Comparison of ENCODE assay signal across 16 cellular contexts in the genomic region with DNA sequence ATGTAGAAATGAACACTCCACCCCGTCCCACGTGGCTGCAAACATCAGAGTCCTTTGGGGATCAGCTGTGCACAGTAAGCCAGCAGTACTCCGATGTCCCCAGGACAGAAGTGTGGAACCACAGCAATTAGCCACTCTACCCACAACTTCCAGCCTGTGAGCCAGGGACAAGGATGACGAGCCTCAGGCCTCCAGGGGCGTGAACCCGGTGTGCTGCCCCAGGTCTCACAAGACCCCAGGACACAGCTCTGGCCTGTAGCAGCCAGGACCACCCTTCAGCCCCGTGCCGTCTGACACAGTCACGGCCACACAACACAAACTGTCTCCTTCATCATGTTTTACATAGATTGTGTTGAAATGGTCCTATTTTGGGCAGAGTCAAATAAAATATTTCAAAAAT.
DNase-seq lines count a peak whose midpoint lies in the region; ATAC-seq, FAIRE-seq and TF ChIP-seq lines count a peak whose summit lies in the region.
"Had no signal": no experiment of that assay in that cellular context is flagged by ENCODE, and none has a peak within 500 bp of the region (broad histone marks: within the 10 kb centered on the region; RNA-seq: fewer than 3 reads in every experiment).

No MANE protein-coding gene starts in this region.

- no peak overlapping the region for H3K4me3 Mint-ChIP-seq in H9
- H3K4me3 Mint-ChIP-seq in osteocyte (ENCODE audit: unreplicated experiment): no peak overlapping the region
- H3K4me3 Mint-ChIP-seq: CD4-positive, alpha-beta T cell; GM23338; HFFc6 had no signal

- H4K20me1 ChIP-seq in H9 (ENCODE audit: control insufficient read depth, insufficient read depth, insufficient read length) (no peaks in the 10 kb centered on the region), H1 (replicated peaks in 1 of 2; ENCODE audit: control insufficient read depth in 1 of 2, insufficient read depth in 2 of 2, low read length in 2 of 2) (peaks cover 0 to 3% of the 10 kb centered on the region in 2 experiments)

- H2BK12ac ChIP-seq in H9 (ENCODE audit: insufficient read length, low read depth, low read length) (no peak overlapping the region), H1 (ENCODE audit: low read depth, low read length) (no peak overlapping the region)

- peaks cover 20 to 21% of the 10 kb centered on the region in 2 experiments for H3K9me3 Mint-ChIP-seq in H9
- peaks cover 15% of the 10 kb centered on the region for H3K9me3 Mint-ChIP-seq in osteocyte (ENCODE audit: unreplicated experiment)

- no peak for TF ChIP-seq POLR2A in H1 (IDR thresholded peaks at IDR 0.05; ENCODE audit: control extremely low read depth in 1 of 2, low read depth in 2 of 2, low read length in 2 of 2)

- H2BK20ac ChIP-seq in H9 (ENCODE audit: low read depth, low read length, poor library complexity, severe bottlenecking) (no peak overlapping the region), H1 (ENCODE audit: low read length) (no peak overlapping the region)

- TF ChIP-seq EP300 in H1 (IDR thresholded peaks at IDR 0.05; ENCODE audit: borderline replicate concordance in 1 of 2, low read depth in 2 of 2, low read length in 2 of 2): no peak

- CTCF ChIA-PET in H1 (lab: Charles Lee; ENCODE audit: partially characterized antibody): interaction anchor here (0.6 kb wide), 1 partner anchor 292 kb away, joined by 3 read pairs; no protein-coding TSS in a partner anchor

- H2BK120ac ChIP-seq in H9 (ENCODE audit: low read depth, low read length, poor library complexity, severe bottlenecking) (no peak overlapping the region), H1 (replicated peaks; ENCODE audit: low read depth, low read length) (no peak overlapping the region)

- no peak overlapping the region for H3K14ac ChIP-seq in H9 (ENCODE audit: insufficient read depth, low read length)
- H3K14ac ChIP-seq in H1 (ENCODE audit: insufficient read length): no peak overlapping the region

- no peaks in the 10 kb centered on the region for H3K79me1 ChIP-seq in H9 (ENCODE audit: insufficient read depth, low read depth, low read length, poor library complexity, severe bottlenecking)
- H3K79me1 ChIP-seq in H1 (ENCODE audit: low read depth, low read length): no peaks in the 10 kb centered on the region

- H3K27ac Mint-ChIP-seq in H9: no peak overlapping the region
- no peak overlapping the region for H3K27ac Mint-ChIP-seq in osteocyte (ENCODE audit: unreplicated experiment)
- H3K27ac Mint-ChIP-seq: CD4-positive, alpha-beta T cell; GM23338; HFFc6 had no signal

- H3K79me2 ChIP-seq in H9 (ENCODE audit: insufficient read depth, low read length) (no peaks in the 10 kb centered on the region), H1 (ENCODE audit: control insufficient read depth in 1 of 2, insufficient read depth in 2 of 2, low read length in 2 of 2) (no peaks in the 10 kb centered on the region)

- no peak overlapping the region for H3K27ac ChIP-seq in H9 (ENCODE audit: insufficient read length, low read depth, low read length)
- H3K27ac ChIP-seq in H1 (ENCODE audit: low read depth, low read length): no peak overlapping the region

- TF ChIP-seq RAD21 in H1 (IDR thresholded peaks at IDR 0.05 in 1 of 2, conservative IDR thresholded peaks at IDR 0.05 in 1 of 2; ENCODE audit: low read depth in 2 of 2, low read length in 2 of 2): no peak

- no peak for FAIRE-seq in H1 (lab: Jason Lieb, UNC)

- ATAC-seq in GM18868 (IDR thresholded peaks at IDR 0.05; ENCODE audit: unreplicated experiment) (no peak), GM18870 (IDR thresholded peaks at IDR 0.05; ENCODE audit: unreplicated experiment) (no peak)
- ATAC-seq: Panc1, Right ventricle myocardium inferior had no signal

- POLR2A ChIA-PET in H1 (lab: Charles Lee; ENCODE audit: partially characterized antibody): no interaction called here

- no CpG with 5 or more reads among the region's 9 CpGs for WGBS in H9 (ENCODE audit: extremely low coverage, insufficient read length, low lambda C conversion rate)
- 91% methylated on average over 9 of the region's 9 CpGs; no CpG with 5 or more reads in 1 of the 2 experiments for WGBS in H1 (ENCODE audit: extremely low coverage in 1 of 2, insufficient coverage in 1 of 2, insufficient read length in 1 of 2, insufficient replicate concordance in 2 of 2, low coverage in 1 of 2, low lambda C conversion rate in 2 of 2, missing lambda C conversion rate in 1 of 2), 2 experiments

- no peak overlapping the region for H4K91ac ChIP-seq in H9 (ENCODE audit: insufficient read length, low read depth, low read length)
- H4K91ac ChIP-seq in H1 (replicated peaks; ENCODE audit: insufficient read length, low read length): no peak overlapping the region

- H3K4me2 ChIP-seq in H9 (ENCODE audit: insufficient read depth, insufficient read length, low read length) (no peak overlapping the region), H1 (ENCODE audit: insufficient read depth in 1 of 2, low read depth in 2 of 2, low read length in 2 of 2) (no peak overlapping the region)
- H3K4me2 ChIP-seq: GM23338 had no signal

- H2AK5ac ChIP-seq in H9 (ENCODE audit: insufficient read length, low read length) (no peak overlapping the region), H1 (ENCODE audit: low read depth, low read length) (no peak overlapping the region)

- intact Hi-C loops in posterior vena cava (cut with DNase I): loop anchor here in 1 of 2 donors (10.0 kb wide), 1 partner anchor 218 kb away; no protein-coding TSS in a partner anchor

- H2BK5ac ChIP-seq in H9 (ENCODE audit: insufficient read length, low read length) (no peak overlapping the region), H1 (ENCODE audit: low read depth, low read length) (no peak overlapping the region)

- H3K4me1 Mint-ChIP-seq in H9: peaks cover 2 to 8% of the 10 kb centered on the region in 2 experiments; a peak in 2 of 4 replicates
- H3K4me1 Mint-ChIP-seq in osteocyte (ENCODE audit: unreplicated experiment): peaks cover 4% of the 10 kb centered on the region

- no peak overlapping the region for H3T11ph ChIP-seq in H9 (ENCODE audit: low read length)

- H3K23ac ChIP-seq in H9 (ENCODE audit: insufficient read length, low read depth, low read length) (no peak overlapping the region), H1 (ENCODE audit: insufficient read length) (no peak overlapping the region)

- H3K36me3 Mint-ChIP-seq in H9 (ENCODE audit: insufficient read depth in 1 of 3, low read depth in 3 of 3) (peaks cover 23 to 35% (median 33%) of the 10 kb centered on the region in 3 experiments), osteocyte (ENCODE audit: unreplicated experiment) (peaks cover 12% of the 10 kb centered on the region)

- H4K8ac ChIP-seq in H9 (replicated peaks; ENCODE audit: insufficient read length, low read depth, low read length): no peak overlapping the region
- H4K8ac ChIP-seq in H1 (ENCODE audit: extremely low read depth, insufficient read depth, low read length): no peak overlapping the region; the same call in 1 of the 2 replicates

- no peak overlapping the region for H2AFZ ChIP-seq in H9 (ENCODE audit: low read length)
- H2AFZ ChIP-seq in H1 (ENCODE audit: low read length): no peak overlapping the region
- H2AFZ ChIP-seq: GM23338 had no signal

- TF ChIP-seq CTCF in H9 (conservative IDR thresholded peaks at IDR 0.05) (no peak), H1 (IDR thresholded peaks at IDR 0.05; ENCODE audit: control extremely low read depth in 1 of 3, insufficient read depth in 1 of 3, low read depth in 1 of 3, low read length in 3 of 3) (no peak), osteocyte (IDR thresholded peaks at IDR 0.05) (no peak)

- H3K4me3 ChIP-seq in H1 (ENCODE audit: extremely low read depth in 1 of 4, insufficient read depth in 2 of 4, low read depth in 3 of 4, low read length in 4 of 4): no peak overlapping the region
- H3K4me3 ChIP-seq: GM23338 had no signal

- H3K9me3 ChIP-seq in H9 (ENCODE audit: control insufficient read depth, low read depth, low read length) (no peaks in the 10 kb centered on the region), H1 (ENCODE audit: insufficient read depth in 2 of 2, low read depth in 1 of 2, low read length in 1 of 2) (peaks cover 0 to 4% of the 10 kb centered on the region in 2 experiments; a peak in 2 of 4 replicates)

- no peak overlapping the region for H3K56ac ChIP-seq in H9 (ENCODE audit: insufficient read length, low read depth, low read length)
- no peak overlapping the region for H3K56ac ChIP-seq in H1 (replicated peaks; ENCODE audit: insufficient read length, low read depth, low read length)

- H3K27me3 Mint-ChIP-seq in H9 (ENCODE audit: low read depth) (peaks cover 5% of the 10 kb centered on the region), osteocyte (ENCODE audit: unreplicated experiment) (no peaks in the 10 kb centered on the region)
- H3K27me3 Mint-ChIP-seq: CD4-positive, alpha-beta T cell had no signal

- H3K27me3 ChIP-seq in H9 (ENCODE audit: insufficient read depth, low read length) (no peaks in the 10 kb centered on the region), H1 (replicated peaks in 1 of 4; ENCODE audit: control insufficient read depth in 3 of 4, extremely low read depth in 1 of 4, insufficient read depth in 3 of 4, low read length in 3 of 4) (no peaks in the 10 kb centered on the region)

- peaks cover under 1 to 7% (median 3%) of the 10 kb centered on the region in 4 experiments; a peak in 4 of 8 replicates for H3K36me3 ChIP-seq in H1 (ENCODE audit: control insufficient read depth in 2 of 4, insufficient read depth in 4 of 4, low read length in 3 of 4)

- H4K5ac ChIP-seq in H9 (ENCODE audit: insufficient read length, low read depth, low read length) (no peak overlapping the region), H1 (ENCODE audit: insufficient read length, low read depth, low read length) (no peak overlapping the region)

- H3K4ac ChIP-seq in H9 (ENCODE audit: low read depth, low read length) (no peak overlapping the region), H1 (replicated peaks; ENCODE audit: insufficient read length, low read depth, low read length) (no peak overlapping the region)

- H3K4me1 ChIP-seq in H9 (ENCODE audit: insufficient read depth, low read length) (no peaks in the 10 kb centered on the region), H1 (replicated peaks in 1 of 4; ENCODE audit: control insufficient read depth in 3 of 4, insufficient read depth in 4 of 4, low read length in 3 of 4) (peaks cover 0 to 6% (median 0%) of the 10 kb centered on the region in 4 experiments; a peak in 1 of 7 replicates)

- H3K18ac ChIP-seq in H9 (ENCODE audit: insufficient read length, low read depth, low read length): no peak overlapping the region
- H3K18ac ChIP-seq in H1 (ENCODE audit: extremely low read depth, low read length): no peak overlapping the region

- H2BK15ac ChIP-seq in H9 (ENCODE audit: low read depth, low read length): no peak overlapping the region
- H2BK15ac ChIP-seq in H1 (ENCODE audit: low read length): no peak overlapping the region

- DNase-seq in D341Med (ENCODE audit: low spot score): peak; percentile 22
- DNase-seq in H9: peak; percentile 24
- DNase-seq in H1 (ENCODE audit: low read depth in 1 of 2, low spot score in 2 of 2): no peak
- DNase-seq in posterior vena cava (ENCODE audit: low spot score): peak; percentile 55
- DNase-seq in osteocyte (ENCODE audit: extremely low spot score, unreplicated experiment): no peak
- DNase-seq: CD4-positive, alpha-beta T cell; DMS53; HFFc6; NCI-H1092 treated with DMSO at 0.1 percent for 48 hours; NCI-H2081 treated with DMSO at 0.1 percent for 48 hours; NCI-H510A had no signal

- no peaks in the 10 kb centered on the region for H3K23me2 ChIP-seq in H9 (ENCODE audit: insufficient read length, low read depth, low read length, poor library complexity, severe bottlenecking)
- H3K23me2 ChIP-seq in H1 (ENCODE audit: low read depth, low read length): no peaks in the 10 kb centered on the region

- H3K9ac ChIP-seq in H9 (ENCODE audit: extremely low read depth, insufficient read length, low read length): no peak overlapping the region
- no peak overlapping the region for H3K9ac ChIP-seq in H1 (replicated peaks in 1 of 4; ENCODE audit: extremely low read depth in 1 of 4, low read depth in 3 of 4, low read length in 3 of 4)

Comparison
In these comparisons a context has a peak if more than half of its experiments do, and no peak if none do; other contexts are left out.
1. DNase-seq: peak in D341Med (single experiment), H9 (single experiment) and posterior vena cava (single experiment); none in H1 (0 of 2) and osteocyte (single experiment).